1 cellular context compared by ENCODE assay signal in genomic region chr22:43423046-43423445, GRCh38.
TF ChIP-seq lines count a peak whose summit lies in the region.

No MANE protein-coding gene starts in this region.

TF ChIP-seq in GM23338, 12 proteins besides CTCF, POLR2A, EP300 and RAD21 (continued from another document):
- TF ChIP-seq, protein P1, sequence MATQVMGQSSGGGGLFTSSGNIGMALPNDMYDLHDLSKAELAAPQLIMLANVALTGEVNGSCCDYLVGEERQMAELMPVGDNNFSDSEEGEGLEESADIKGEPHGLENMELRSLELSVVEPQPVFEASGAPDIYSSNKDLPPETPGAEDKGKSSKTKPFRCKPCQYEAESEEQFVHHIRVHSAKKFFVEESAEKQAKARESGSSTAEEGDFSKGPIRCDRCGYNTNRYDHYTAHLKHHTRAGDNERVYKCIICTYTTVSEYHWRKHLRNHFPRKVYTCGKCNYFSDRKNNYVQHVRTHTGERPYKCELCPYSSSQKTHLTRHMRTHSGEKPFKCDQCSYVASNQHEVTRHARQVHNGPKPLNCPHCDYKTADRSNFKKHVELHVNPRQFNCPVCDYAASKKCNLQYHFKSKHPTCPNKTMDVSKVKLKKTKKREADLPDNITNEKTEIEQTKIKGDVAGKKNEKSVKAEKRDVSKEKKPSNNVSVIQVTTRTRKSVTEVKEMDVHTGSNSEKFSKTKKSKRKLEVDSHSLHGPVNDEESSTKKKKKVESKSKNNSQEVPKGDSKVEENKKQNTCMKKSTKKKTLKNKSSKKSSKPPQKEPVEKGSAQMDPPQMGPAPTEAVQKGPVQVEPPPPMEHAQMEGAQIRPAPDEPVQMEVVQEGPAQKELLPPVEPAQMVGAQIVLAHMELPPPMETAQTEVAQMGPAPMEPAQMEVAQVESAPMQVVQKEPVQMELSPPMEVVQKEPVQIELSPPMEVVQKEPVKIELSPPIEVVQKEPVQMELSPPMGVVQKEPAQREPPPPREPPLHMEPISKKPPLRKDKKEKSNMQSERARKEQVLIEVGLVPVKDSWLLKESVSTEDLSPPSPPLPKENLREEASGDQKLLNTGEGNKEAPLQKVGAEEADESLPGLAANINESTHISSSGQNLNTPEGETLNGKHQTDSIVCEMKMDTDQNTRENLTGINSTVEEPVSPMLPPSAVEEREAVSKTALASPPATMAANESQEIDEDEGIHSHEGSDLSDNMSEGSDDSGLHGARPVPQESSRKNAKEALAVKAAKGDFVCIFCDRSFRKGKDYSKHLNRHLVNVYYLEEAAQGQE (IDR thresholded peaks at IDR 0.05; ENCODE audit: unreplicated experiment): no peak
- TF ChIP-seq ZNF331 (CRISPR knock-in tag; IDR thresholded peaks at IDR 0.05; ENCODE audit: low read depth) (no peak), EZH2phosphoT487 (IDR thresholded peaks at IDR 0.05; ENCODE audit: unreplicated experiment) (no peak)
TF ChIP-seq in GM23338: peak in this region for 0.
